Comparison of ENCODE assay signal across 12 cellular contexts in genomic region chr17:2178798-2179505, GRCh38.
DNase-seq lines count a peak whose midpoint lies in the region; ATAC-seq and TF ChIP-seq lines count a peak whose summit lies in the region.
"Had no signal": no experiment of that assay in that cellular context is flagged by ENCODE, and none has a peak within 500 bp of the region (broad histone marks: within the 10 kb centered on the region; RNA-seq: fewer than 3 reads in every experiment).

No MANE protein-coding gene starts in this region.

- H3K4me2 ChIP-seq in IMR-90 (ENCODE audit: low read depth, low read length) (no peak overlapping the region), mesenchymal stem cell (ENCODE audit: low read length, poor library complexity, severe bottlenecking) (no peak overlapping the region)
- H3K4me2 ChIP-seq: neural progenitor cell had no signal

- no peak overlapping the region for H3K4me3 Mint-ChIP-seq in stimulated activated effector memory CD8-positive, alpha-beta T cell treated with anti-CD3 and anti-CD28 coated beads, Interleukin-12 subunit alpha, Interleukin-12 subunit beta, amount 100 ng/mL, for 72 hours
- H3K4me3 Mint-ChIP-seq: activated naive CD8-positive, alpha-beta T cell; CD4-positive, CD25-positive, alpha-beta regulatory T cell; neural progenitor cell had no signal

- H3K9ac ChIP-seq in IMR-90 (ENCODE audit: low read depth, low read length) = no peak overlapping the region
- peak overlapping the region; percentile 40 for H3K9ac ChIP-seq in mesenchymal stem cell (ENCODE audit: low read length)
- H3K9ac ChIP-seq: neural progenitor cell had no signal

- H3K14ac ChIP-seq in IMR-90 (replicated peaks; ENCODE audit: low read depth, low read length) = peak overlapping the region; percentile 80
- peak overlapping the region in 1 of 2 experiments; percentile 39 for H3K14ac ChIP-seq in mesenchymal stem cell (ENCODE audit: low read length in 2 of 2)

- H2BK12ac ChIP-seq in mesenchymal stem cell (ENCODE audit: low read length in 2 of 2) = peak overlapping the region; percentile 42 to 51

- no CpG with 5 or more reads among the region's 15 CpGs for WGBS in IMR-90 (ENCODE audit: extremely low coverage in 2 of 2, insufficient read length in 1 of 2), 2 experiments
- WGBS in mesenchymal stem cell = 86% methylated on average over 12 of the region's 15 CpGs

- H2AFZ ChIP-seq in IMR-90 (replicated peaks; ENCODE audit: low read length, poor library complexity) (no peak overlapping the region), mesenchymal stem cell (ENCODE audit: low read depth, low read length) (no peak overlapping the region)
- H2AFZ ChIP-seq: neural progenitor cell had no signal

- H4K91ac ChIP-seq in IMR-90 (ENCODE audit: insufficient read depth, low read depth, low read length) = peak overlapping the region; percentile 68
- H4K91ac ChIP-seq in mesenchymal stem cell (ENCODE audit: low read length) = peak overlapping the region; percentile 92

- no peak for DNase-seq in IMR-90
- DNase-seq in epithelial cell of prostate (ENCODE audit: low read depth, low spot score) = no peak
- no peak for DNase-seq in mesenchymal stem cell
- DNase-seq in stimulated activated effector memory CD8-positive, alpha-beta T cell treated with anti-CD3 and anti-CD28 coated beads, Interleukin-12 subunit alpha, Interleukin-12 subunit beta, amount 100 ng/mL, for 72 hours (ENCODE audit: low spot score in 2 of 2) = no peak
- DNase-seq in NCI-H2227 (lab: John Stamatoyannopoulos, UW; ENCODE audit: unreplicated experiment) = no peak
- no peak for DNase-seq in occipital lobe (lab: John Stamatoyannopoulos, UW)
- no peak for DNase-seq in SKM-1 (lab: John Stamatoyannopoulos, UW; ENCODE audit: unreplicated experiment)
- DNase-seq in activated effector memory CD4-positive, alpha-beta T cell treated with anti-CD3 and anti-CD28 coated beads, Interleukin-2, amount 50 U/mL, for 16 hours = no peak
- DNase-seq: CD4-positive, CD25-positive, alpha-beta regulatory T cell; GDM1 had no signal

- H3K23ac ChIP-seq in IMR-90 (ENCODE audit: low read depth, low read length) (peak overlapping the region; percentile 55), mesenchymal stem cell (ENCODE audit: low read length in 2 of 2) (no peak overlapping the region)

- no peak for TF ChIP-seq CTCF in IMR-90 (conservative IDR thresholded peaks at IDR 0.05; ENCODE audit: low read depth, low read length)

- peaks cover 45% of the 10 kb centered on the region for H3K36me3 Mint-ChIP-seq in stimulated activated effector memory CD8-positive, alpha-beta T cell treated with anti-CD3 and anti-CD28 coated beads, Interleukin-12 subunit alpha, Interleukin-12 subunit beta, amount 100 ng/mL, for 72 hours

- in situ Hi-C loops in IMR-90 (cut with MboI; ENCODE audit: low sequenced_read_pairs) = loop anchor here (10.0 kb wide), 1 partner anchor 114 kb away; no protein-coding TSS in a partner anchor

- H3K27ac ChIP-seq in IMR-90 (ENCODE audit: insufficient read depth, low read length) (peak overlapping the region; percentile 59; the same call in 1 of the 2 replicates), epithelial cell of prostate (peak overlapping the region; percentile 80), mesenchymal stem cell (ENCODE audit: low read length, poor library complexity, severe bottlenecking) (no peak overlapping the region)
- H3K27ac ChIP-seq: neural progenitor cell had no signal

- no peak for ATAC-seq in IMR-90 (ENCODE audit: low read depth)
- no peak for ATAC-seq in stimulated activated effector memory CD8-positive, alpha-beta T cell treated with anti-CD3 and anti-CD28 coated beads, Interleukin-12 subunit alpha, Interleukin-12 subunit beta, amount 100 ng/mL, for 72 hours

- no TSS peak for BruUV-seq in IMR-90 (replicated peaks; lab: Mats Ljungman, UMichigan)

- peak overlapping the region; percentile 50 for H3K27ac Mint-ChIP-seq in stimulated activated effector memory CD8-positive, alpha-beta T cell treated with anti-CD3 and anti-CD28 coated beads, Interleukin-12 subunit alpha, Interleukin-12 subunit beta, amount 100 ng/mL, for 72 hours
- H3K27ac Mint-ChIP-seq: activated naive CD8-positive, alpha-beta T cell; neural progenitor cell had no signal

- H2BK15ac ChIP-seq in IMR-90 (ENCODE audit: low read depth, low read length) = peak overlapping the region; percentile 29; the same call in 1 of the 3 replicates
- no peak overlapping the region for H2BK15ac ChIP-seq in mesenchymal stem cell (ENCODE audit: low read depth, poor library complexity, severe bottlenecking)

- no peak overlapping the region for H3K4me3 ChIP-seq in IMR-90 (ENCODE audit: insufficient read depth, low read depth, low read length)
- peak overlapping the region in 1 of 2 experiments; percentile 1 for H3K4me3 ChIP-seq in mesenchymal stem cell (ENCODE audit: insufficient read depth in 1 of 2, low read depth in 1 of 2, low read length in 2 of 2)
- H3K4me3 ChIP-seq: neural progenitor cell had no signal

- H4K8ac ChIP-seq in IMR-90 (ENCODE audit: low read depth in 2 of 2, low read length in 2 of 2) (peak overlapping the region in 1 of 2 experiments; percentile 54; a peak in 2 of 4 replicates), mesenchymal stem cell (ENCODE audit: low read length) (peak overlapping the region; percentile 29)

- CTCF ChIA-PET in IMR-90 (lab: Yijun Ruan, JAX) = interaction anchor here (0.9 to 1.4 kb wide), 2 partner anchors 41 to 66 kb away, joined by 3 to 6 read pairs; no protein-coding TSS in a partner anchor

- H3K27me3 ChIP-seq in IMR-90 (ENCODE audit: control insufficient read depth, insufficient read depth, low read length) = no peaks in the 10 kb centered on the region
- H3K27me3 ChIP-seq in mesenchymal stem cell (ENCODE audit: control insufficient read depth in 1 of 2, insufficient read depth in 1 of 2, low read length in 2 of 2) = no peaks in the 10 kb centered on the region
- H3K27me3 ChIP-seq: neural progenitor cell had no signal

- H2BK20ac ChIP-seq in IMR-90 (ENCODE audit: low read depth, low read length) = peak overlapping the region; percentile 72

- H3K9me1 ChIP-seq in IMR-90 (ENCODE audit: insufficient read depth, low read length) = peaks cover 68% of the 10 kb centered on the region

- H2AK9ac ChIP-seq in IMR-90 (replicated peaks; ENCODE audit: low read depth, low read length, poor library complexity) = no peak overlapping the region

- no peaks in the 10 kb centered on the region for H3K9me3 Mint-ChIP-seq in stimulated activated effector memory CD8-positive, alpha-beta T cell treated with anti-CD3 and anti-CD28 coated beads, Interleukin-12 subunit alpha, Interleukin-12 subunit beta, amount 100 ng/mL, for 72 hours
- H3K9me3 Mint-ChIP-seq: CD4-positive, CD25-positive, alpha-beta regulatory T cell; neural progenitor cell had no signal

- dilution Hi-C loops in IMR-90 (cut with HindIII; ENCODE audit: low sequenced_read_pairs, unreplicated experiment) = no loop called here

- no peaks in the 10 kb centered on the region for H3K9me3 ChIP-seq in IMR-90 (ENCODE audit: control insufficient read depth, insufficient read depth, low read length)
- no peaks in the 10 kb centered on the region for H3K9me3 ChIP-seq in mesenchymal stem cell (ENCODE audit: control insufficient read depth, low read length)

- peaks cover 22% of the 10 kb centered on the region for H3K4me1 Mint-ChIP-seq in stimulated activated effector memory CD8-positive, alpha-beta T cell treated with anti-CD3 and anti-CD28 coated beads, Interleukin-12 subunit alpha, Interleukin-12 subunit beta, amount 100 ng/mL, for 72 hours

- H2AK5ac ChIP-seq in IMR-90 (ENCODE audit: low read depth, low read length) (peak overlapping the region; percentile 82), mesenchymal stem cell (ENCODE audit: low read length, severe bottlenecking) (peak overlapping the region; percentile 50)

- H2BK120ac ChIP-seq in IMR-90 (ENCODE audit: low read depth, low read length) (peak overlapping the region; percentile 77; the same call in 1 of the 2 replicates), mesenchymal stem cell (ENCODE audit: low read depth, low read length) (peak overlapping the region; percentile 75)

- peak overlapping the region; percentile 4; the same call in 1 of the 2 replicates for H4K5ac ChIP-seq in IMR-90 (ENCODE audit: low read depth, low read length)

- H3K36me3 ChIP-seq in IMR-90 (ENCODE audit: control insufficient read depth, insufficient read depth, low read length) = peaks cover 4% of the 10 kb centered on the region
- H3K36me3 ChIP-seq in mesenchymal stem cell (ENCODE audit: control insufficient read depth in 1 of 2, insufficient read depth in 2 of 2, low read depth in 1 of 2, low read length in 2 of 2) = peaks cover 9 to 39% of the 10 kb centered on the region in 2 experiments
- H3K36me3 ChIP-seq: neural progenitor cell had no signal

- intact Hi-C loops in IMR-90 (cut with micrococcal nuclease) = no loop called here

- H2BK5ac ChIP-seq in IMR-90 (ENCODE audit: low read depth, low read length, poor library complexity, severe bottlenecking) = peak overlapping the region; percentile 44
- H2BK5ac ChIP-seq in mesenchymal stem cell (ENCODE audit: low read depth, low read length, poor library complexity, severe bottlenecking) = no peak overlapping the region

- H3K4ac ChIP-seq in IMR-90 (ENCODE audit: low read depth, low read length) (peak overlapping the region; percentile 83), mesenchymal stem cell (ENCODE audit: low read depth in 1 of 2, low read length in 2 of 2) (peak overlapping the region; percentile 75 to 86)

- H3K18ac ChIP-seq in IMR-90 (ENCODE audit: low read depth, low read length) = peak overlapping the region; percentile 59
- peak overlapping the region; percentile 69 to 92 for H3K18ac ChIP-seq in mesenchymal stem cell (ENCODE audit: low read depth in 1 of 2, low read length in 2 of 2)

- TF ChIP-seq POLR2A in IMR-90 (IDR thresholded peaks at IDR 0.05; ENCODE audit: low read depth, low read length) = no peak

- H3K56ac ChIP-seq in IMR-90 (ENCODE audit: extremely low read depth, insufficient read depth, low read length) = no peak overlapping the region

- peaks cover 41 to 86% of the 10 kb centered on the region in 2 experiments for H3K79me1 ChIP-seq in IMR-90 (ENCODE audit: low read depth in 1 of 2, low read length in 2 of 2)
- peaks cover 16% of the 10 kb centered on the region for H3K79me1 ChIP-seq in mesenchymal stem cell (replicated peaks; ENCODE audit: low read length, poor library complexity, severe bottlenecking)

- TF ChIP-seq RAD21 in IMR-90 (IDR thresholded peaks at IDR 0.05; ENCODE audit: low read length) = no peak

- H4K20me1 ChIP-seq in IMR-90 (ENCODE audit: insufficient read depth, low read length) = no peaks in the 10 kb centered on the region

- POLR2A ChIA-PET in IMR-90 (lab: Charles Lee; ENCODE audit: unreplicated experiment) = interaction anchor here (0.5 to 0.6 kb wide), 2 partner anchors 34 to 36 kb away, joined by 3 read pairs; no protein-coding TSS in a partner anchor

- H3K4me1 ChIP-seq in IMR-90 (ENCODE audit: control insufficient read depth, insufficient read depth, low read length) (peaks cover 70% of the 10 kb centered on the region), mesenchymal stem cell (ENCODE audit: control insufficient read depth, insufficient read depth, low read depth, low read length) (peaks cover 44% of the 10 kb centered on the region)

TF ChIP-seq in IMR-90, 13 proteins besides CTCF, POLR2A, EP300 and RAD21 (continues in another document):
- TF ChIP-seq RCOR1 (IDR thresholded peaks at IDR 0.05; ENCODE audit: insufficient replicate concordance, low read length) (no peak), FOS (IDR thresholded peaks at IDR 0.05; ENCODE audit: low read depth, low read length) (no peak), MAFK (IDR thresholded peaks at IDR 0.05; ENCODE audit: low read depth, low read length) (no peak)
